ENCODE assay signal across 1 cellular context in genomic region chr6:56955171-56956155, GRCh38.
A peak's percentile ranks its signal among the peaks of the same experiment; 100 is the strongest.
TF ChIP-seq lines count a peak whose summit lies in the region.

No MANE protein-coding gene starts in this region.

TF ChIP-seq in HepG2, 621 proteins besides CTCF, POLR2A, EP300 and RAD21 (continued from another document):
- TF ChIP-seq FUBP1 (CRISPR knock-in tag; IDR thresholded peaks at IDR 0.05; ENCODE audit: borderline replicate concordance) (no peak), SALL1 (CRISPR knock-in tag; IDR thresholded peaks at IDR 0.05) (peak; percentile 51; the same call in 1 of the 2 replicates), ZNF260 (CRISPR knock-in tag; IDR thresholded peaks at IDR 0.05; ENCODE audit: borderline replicate concordance, low read depth) (no peak), AKNA (CRISPR knock-in tag; IDR thresholded peaks at IDR 0.05; ENCODE audit: borderline replicate concordance) (no peak), ZMAT3 (CRISPR knock-in tag; conservative IDR thresholded peaks at IDR 0.05) (no peak), HMG20A (CRISPR knock-in tag; IDR thresholded peaks at IDR 0.05; ENCODE audit: borderline replicate concordance) (0 out of 2 replicates have a peak, but pooled peaks have one; percentile 13), TAF15 (IDR thresholded peaks at IDR 0.05; ENCODE audit: low read depth, low read length, poor library complexity, severe bottlenecking) (peak; percentile 85), ZNF841 (CRISPR knock-in tag; IDR thresholded peaks at IDR 0.05; ENCODE audit: borderline replicate concordance) (no peak), NRL (CRISPR knock-in tag; IDR thresholded peaks at IDR 0.05; ENCODE audit: borderline replicate concordance) (peak; percentile 63; the same call in 1 of the 2 replicates), ZSCAN22 (CRISPR knock-in tag; IDR thresholded peaks at IDR 0.05) (no peak), SIN3A (IDR thresholded peaks at IDR 0.05; ENCODE audit: borderline replicate concordance, low read depth, low read length) (0 out of 2 replicates have a peak, but pooled peaks have one; percentile 65)
- TF ChIP-seq, protein P1, sequence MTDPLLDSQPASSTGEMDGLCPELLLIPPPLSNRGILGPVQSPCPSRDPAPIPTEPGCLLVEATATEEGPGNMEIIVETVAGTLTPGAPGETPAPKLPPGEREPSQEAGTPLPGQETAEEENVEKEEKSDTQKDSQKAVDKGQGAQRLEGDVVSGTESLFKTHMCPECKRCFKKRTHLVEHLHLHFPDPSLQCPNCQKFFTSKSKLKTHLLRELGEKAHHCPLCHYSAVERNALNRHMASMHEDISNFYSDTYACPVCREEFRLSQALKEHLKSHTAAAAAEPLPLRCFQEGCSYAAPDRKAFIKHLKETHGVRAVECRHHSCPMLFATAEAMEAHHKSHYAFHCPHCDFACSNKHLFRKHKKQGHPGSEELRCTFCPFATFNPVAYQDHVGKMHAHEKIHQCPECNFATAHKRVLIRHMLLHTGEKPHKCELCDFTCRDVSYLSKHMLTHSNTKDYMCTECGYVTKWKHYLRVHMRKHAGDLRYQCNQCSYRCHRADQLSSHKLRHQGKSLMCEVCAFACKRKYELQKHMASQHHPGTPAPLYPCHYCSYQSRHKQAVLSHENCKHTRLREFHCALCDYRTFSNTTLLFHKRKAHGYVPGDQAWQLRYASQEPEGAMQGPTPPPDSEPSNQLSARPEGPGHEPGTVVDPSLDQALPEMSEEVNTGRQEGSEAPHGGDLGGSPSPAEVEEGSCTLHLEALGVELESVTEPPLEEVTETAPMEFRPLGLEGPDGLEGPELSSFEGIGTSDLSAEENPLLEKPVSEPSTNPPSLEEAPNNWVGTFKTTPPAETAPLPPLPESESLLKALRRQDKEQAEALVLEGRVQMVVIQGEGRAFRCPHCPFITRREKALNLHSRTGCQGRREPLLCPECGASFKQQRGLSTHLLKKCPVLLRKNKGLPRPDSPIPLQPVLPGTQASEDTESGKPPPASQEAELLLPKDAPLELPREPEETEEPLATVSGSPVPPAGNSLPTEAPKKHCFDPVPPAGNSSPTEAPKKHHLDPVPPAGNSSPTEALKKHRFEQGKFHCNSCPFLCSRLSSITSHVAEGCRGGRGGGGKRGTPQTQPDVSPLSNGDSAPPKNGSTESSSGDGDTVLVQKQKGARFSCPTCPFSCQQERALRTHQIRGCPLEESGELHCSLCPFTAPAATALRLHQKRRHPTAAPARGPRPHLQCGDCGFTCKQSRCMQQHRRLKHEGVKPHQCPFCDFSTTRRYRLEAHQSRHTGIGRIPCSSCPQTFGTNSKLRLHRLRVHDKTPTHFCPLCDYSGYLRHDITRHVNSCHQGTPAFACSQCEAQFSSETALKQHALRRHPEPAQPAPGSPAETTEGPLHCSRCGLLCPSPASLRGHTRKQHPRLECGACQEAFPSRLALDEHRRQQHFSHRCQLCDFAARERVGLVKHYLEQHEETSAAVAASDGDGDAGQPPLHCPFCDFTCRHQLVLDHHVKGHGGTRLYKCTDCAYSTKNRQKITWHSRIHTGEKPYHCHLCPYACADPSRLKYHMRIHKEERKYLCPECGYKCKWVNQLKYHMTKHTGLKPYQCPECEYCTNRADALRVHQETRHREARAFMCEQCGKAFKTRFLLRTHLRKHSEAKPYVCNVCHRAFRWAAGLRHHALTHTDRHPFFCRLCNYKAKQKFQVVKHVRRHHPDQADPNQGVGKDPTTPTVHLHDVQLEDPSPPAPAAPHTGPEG (CRISPR knock-in tag; IDR thresholded peaks at IDR 0.05): 0 out of 2 replicates have a peak, but pooled peaks have one; percentile 63
- TF ChIP-seq, protein P2, sequence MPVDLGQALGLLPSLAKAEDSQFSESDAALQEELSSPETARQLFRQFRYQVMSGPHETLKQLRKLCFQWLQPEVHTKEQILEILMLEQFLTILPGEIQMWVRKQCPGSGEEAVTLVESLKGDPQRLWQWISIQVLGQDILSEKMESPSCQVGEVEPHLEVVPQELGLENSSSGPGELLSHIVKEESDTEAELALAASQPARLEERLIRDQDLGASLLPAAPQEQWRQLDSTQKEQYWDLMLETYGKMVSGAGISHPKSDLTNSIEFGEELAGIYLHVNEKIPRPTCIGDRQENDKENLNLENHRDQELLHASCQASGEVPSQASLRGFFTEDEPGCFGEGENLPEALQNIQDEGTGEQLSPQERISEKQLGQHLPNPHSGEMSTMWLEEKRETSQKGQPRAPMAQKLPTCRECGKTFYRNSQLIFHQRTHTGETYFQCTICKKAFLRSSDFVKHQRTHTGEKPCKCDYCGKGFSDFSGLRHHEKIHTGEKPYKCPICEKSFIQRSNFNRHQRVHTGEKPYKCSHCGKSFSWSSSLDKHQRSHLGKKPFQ (CRISPR knock-in tag; IDR thresholded peaks at IDR 0.05; ENCODE audit: insufficient replicate concordance): no peak
